Comparison of ENCODE assay signal across 1 cellular context in the genomic region with DNA sequence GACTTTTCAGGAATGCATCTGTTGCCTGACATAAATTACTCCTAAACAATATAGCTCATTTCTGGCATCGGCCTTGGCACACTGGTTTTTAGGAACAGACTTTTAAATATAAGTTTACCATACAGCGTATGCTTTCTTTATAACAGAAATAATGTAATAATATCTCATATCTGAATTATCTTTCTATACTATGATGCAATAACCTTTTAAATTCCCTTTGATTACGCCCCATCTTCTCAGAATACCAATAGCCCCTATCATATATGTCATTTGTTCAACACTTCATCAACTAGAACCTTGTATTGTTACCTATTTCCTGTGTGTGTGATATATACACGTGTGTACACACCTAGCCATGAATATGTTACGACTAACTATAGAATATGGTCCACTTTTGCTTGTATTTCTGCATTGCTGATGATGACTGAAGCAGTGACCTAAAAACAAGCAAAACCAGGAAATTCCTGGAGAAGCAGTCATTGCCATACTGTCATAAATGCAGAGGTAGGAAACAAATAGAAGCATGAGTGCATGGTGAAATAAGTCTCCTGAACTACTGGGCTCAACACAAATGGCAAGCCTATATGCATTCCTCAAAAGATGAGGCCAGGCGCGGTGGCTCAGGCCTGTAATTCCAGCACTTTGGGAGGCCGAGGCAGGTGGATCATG.
TF ChIP-seq lines count a peak whose summit lies in the region.

No MANE protein-coding gene starts in this region.

TF ChIP-seq in HepG2, 621 proteins besides CTCF, POLR2A, EP300 and RAD21 (continued from another document):
- TF ChIP-seq, protein P1, sequence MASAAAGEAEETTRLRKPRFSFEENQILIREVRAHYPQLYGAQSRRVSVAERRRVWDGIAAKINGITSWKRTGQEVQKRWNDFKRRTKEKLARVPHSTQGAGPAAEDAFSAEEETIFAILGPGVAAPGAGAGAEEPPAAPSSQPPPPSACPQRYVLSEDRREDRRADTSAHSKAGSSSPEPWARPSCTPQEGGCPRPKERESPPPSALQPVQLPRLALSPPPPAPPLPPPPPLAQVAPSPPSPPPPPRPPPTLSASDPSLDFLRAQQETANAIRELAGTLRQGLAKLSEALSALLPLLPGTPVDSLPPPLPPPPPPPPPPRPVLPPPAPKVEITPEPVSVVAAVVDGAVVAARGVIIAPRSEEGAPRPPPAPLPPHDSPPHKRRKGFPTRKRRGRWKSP (CRISPR knock-in tag; IDR thresholded peaks at IDR 0.05): no peak
- TF ChIP-seq, protein P2, sequence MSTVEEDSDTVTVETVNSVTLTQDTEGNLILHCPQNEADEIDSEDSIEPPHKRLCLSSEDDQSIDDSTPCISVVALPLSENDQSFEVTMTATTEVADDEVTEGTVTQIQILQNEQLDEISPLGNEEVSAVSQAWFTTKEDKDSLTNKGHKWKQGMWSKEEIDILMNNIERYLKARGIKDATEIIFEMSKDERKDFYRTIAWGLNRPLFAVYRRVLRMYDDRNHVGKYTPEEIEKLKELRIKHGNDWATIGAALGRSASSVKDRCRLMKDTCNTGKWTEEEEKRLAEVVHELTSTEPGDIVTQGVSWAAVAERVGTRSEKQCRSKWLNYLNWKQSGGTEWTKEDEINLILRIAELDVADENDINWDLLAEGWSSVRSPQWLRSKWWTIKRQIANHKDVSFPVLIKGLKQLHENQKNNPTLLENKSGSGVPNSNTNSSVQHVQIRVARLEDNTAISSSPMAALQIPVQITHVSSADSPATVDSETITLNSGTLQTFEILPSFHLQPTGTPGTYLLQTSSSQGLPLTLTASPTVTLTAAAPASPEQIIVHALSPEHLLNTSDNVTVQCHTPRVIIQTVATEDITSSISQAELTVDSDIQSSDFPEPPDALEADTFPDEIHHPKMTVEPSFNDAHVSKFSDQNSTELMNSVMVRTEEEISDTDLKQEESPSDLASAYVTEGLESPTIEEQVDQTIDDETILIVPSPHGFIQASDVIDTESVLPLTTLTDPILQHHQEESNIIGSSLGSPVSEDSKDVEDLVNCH (CRISPR knock-in tag; IDR thresholded peaks at IDR 0.05): no peak
- TF ChIP-seq AHDC1 (CRISPR knock-in tag; IDR thresholded peaks at IDR 0.05; ENCODE audit: borderline replicate concordance) (no peak), ZNF124 (CRISPR knock-in tag; IDR thresholded peaks at IDR 0.05) (no peak), PATZ1 (CRISPR knock-in tag; IDR thresholded peaks at IDR 0.05) (no peak), TCF7L2 (IDR thresholded peaks at IDR 0.05; ENCODE audit: low read depth, low read length) (no peak)
